In the genomic region with DNA sequence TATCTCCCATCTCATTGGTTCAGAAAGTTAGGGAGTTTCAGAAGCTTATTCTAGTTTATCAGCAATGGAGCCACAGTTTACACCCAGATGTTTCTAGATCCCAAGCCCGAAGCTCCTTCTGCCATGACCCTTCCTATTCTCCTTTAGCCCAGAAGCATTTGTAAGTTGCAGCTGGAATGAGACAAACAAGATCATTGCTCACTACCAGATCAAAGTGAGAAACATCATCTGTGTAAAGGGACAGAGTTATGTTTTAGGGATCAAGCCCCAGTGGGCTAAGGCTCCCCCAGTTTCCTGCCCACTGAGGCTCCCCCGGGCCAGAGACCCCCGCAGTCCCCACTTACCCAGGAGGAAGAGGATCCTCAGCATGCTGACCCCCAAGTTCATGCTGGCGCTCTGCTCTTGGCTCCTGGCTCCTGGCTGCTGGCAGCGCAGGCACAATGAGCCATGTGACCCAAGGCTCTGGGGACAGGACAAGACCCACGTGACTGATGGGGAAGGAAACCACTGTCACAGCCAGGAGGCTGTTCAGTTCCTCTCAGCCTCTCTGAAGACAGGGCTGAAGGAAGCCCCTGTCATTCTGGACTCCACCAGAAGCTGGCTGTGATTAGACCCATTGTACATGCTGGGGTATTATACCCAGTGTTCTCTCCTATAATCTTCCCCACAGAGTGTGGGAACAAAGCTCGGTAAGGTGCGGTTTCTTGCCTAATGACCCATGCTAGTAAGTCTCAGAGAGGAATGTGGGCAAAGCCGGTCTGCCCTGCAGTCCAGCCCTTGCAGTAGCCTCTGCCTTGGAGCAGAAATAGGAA, we compare ENCODE assay signal across 8 cellular contexts. TPM values are rescaled to one million over a fixed set of nuclear protein-coding genes. Genes with fewer than 3 reads are reported as not detected.
DNase-seq lines count a peak whose midpoint lies in the region; ATAC-seq and TF ChIP-seq lines count a peak whose summit lies in the region.

A gene with protein sequence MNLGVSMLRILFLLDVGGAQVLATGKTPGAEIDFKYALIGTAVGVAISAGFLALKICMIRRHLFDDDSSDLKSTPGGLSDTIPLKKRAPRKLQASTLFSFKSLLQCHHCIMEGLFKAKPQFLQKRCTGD (minus strand): TSS at position 442 of the 812 bp plus-strand sequence. CDS start 55 bp downstream, at position 387.

- peaks cover 14 to 85% (median 37%) of the 10 kb centered on the region in 4 donors for H3K4me1 Mint-ChIP-seq in CD4-positive, alpha-beta memory T cell
- H3K4me1 Mint-ChIP-seq in activated B cell treated with CpG ODN at 0.5 μM for 24 hours, result peaks cover 81% of the 10 kb centered on the region

- WGBS in spleen, 5 donors, result 9 to 22% (median 17%) methylated on average over 7 to 9 of the region's 9 CpGs

- no peaks in the 10 kb centered on the region for H3K27me3 ChIP-seq in CD4-positive, alpha-beta memory T cell (ENCODE audit: insufficient read depth, low read length)
- H3K27me3 ChIP-seq in spleen (replicated peaks in 1 of 7), result no peaks in the 10 kb centered on the region

- H3K4me1 ChIP-seq in CD4-positive, alpha-beta memory T cell (ENCODE audit: insufficient read depth, low read length), result peaks cover 41% of the 10 kb centered on the region
- H3K4me1 ChIP-seq in spleen, result peaks cover 37 to 86% (median 76%) of the 10 kb centered on the region in 6 donors

- peak within 1 kb of the TSS; percentile 22 to 62 for H3K4me3 ChIP-seq in CD4-positive, alpha-beta memory T cell (ENCODE audit: low read length in 2 of 2)
- peak within 1 kb of the TSS in 7 of 8 donors; percentile 18 to 64 (median 23) for H3K4me3 ChIP-seq in spleen

- H3K36me3 ChIP-seq in CD4-positive, alpha-beta memory T cell (ENCODE audit: insufficient read depth, low read length), result no peaks in the 10 kb centered on the region
- no peaks in the 10 kb centered on the region for H3K36me3 ChIP-seq in spleen

- peak in 2 of 5 donors; percentile 33 to 70 for DNase-seq in CD4-positive, alpha-beta memory T cell
- DNase-seq in activated B cell treated with CpG ODN at 0.5 μM for 24 hours (no peak), left ventricle myocardium superior (peak; percentile 88), spleen (peak; percentile 94), NCI-H187 (lab: John Stamatoyannopoulos, UW) (no peak)
- DNase-seq in stimulated activated CD4-positive, alpha-beta T cell treated with anti-CD3 and anti-CD28 coated beads, Interleukin-4, amount 100 ng/mL, for 4 hours, result no peak

- peak within 1 kb of the TSS; percentile 61 to 90 (median 87) for H3K27ac Mint-ChIP-seq in CD4-positive, alpha-beta memory T cell
- H3K27ac Mint-ChIP-seq in activated B cell treated with CpG ODN at 0.5 μM for 24 hours, result peak within 1 kb of the TSS; percentile 93

- H3K27me3 Mint-ChIP-seq in CD4-positive, alpha-beta memory T cell, result peaks cover 0 to 3% of the 10 kb centered on the region in 2 donors
- H3K27me3 Mint-ChIP-seq in activated B cell treated with CpG ODN at 0.5 μM for 24 hours, result no peaks in the 10 kb centered on the region

- intact Hi-C loops in CD4-positive, alpha-beta memory T cell (cut with micrococcal nuclease), result loop anchor here (10.0 kb wide), 1 partner anchor 327 kb away; no protein-coding TSS in a partner anchor
- intact Hi-C loops in activated B cell treated with CpG ODN at 0.5 μM for 24 hours (cut with micrococcal nuclease) (loop anchor here (1.0 to 5.0 kb wide), 3 partner anchors 8 to 881 kb away; a partner anchor contains a TSS), left ventricle myocardium superior (cut with micrococcal nuclease) (no loop called here), spleen (cut with DNase I; ENCODE audit: low total_unique reads) (no loop called here)

- H3K9me3 ChIP-seq in CD4-positive, alpha-beta memory T cell (ENCODE audit: control insufficient read depth in 1 of 2, low read length in 2 of 2), result no peaks in the 10 kb centered on the region
- no peaks in the 10 kb centered on the region for H3K9me3 ChIP-seq in spleen

- H3K4me3 Mint-ChIP-seq in CD4-positive, alpha-beta memory T cell, result peak within 1 kb of the TSS; percentile 60 to 88 (median 83)
- H3K4me3 Mint-ChIP-seq in activated B cell treated with CpG ODN at 0.5 μM for 24 hours, result peak within 1 kb of the TSS; percentile 82

- CTCF ChIA-PET in CD4-positive, alpha-beta memory T cell (lab: Charles Lee; ENCODE audit: partially characterized antibody), result no interaction called here
- CTCF ChIA-PET in activated B cell treated with CpG ODN at 0.5 μM for 24 hours (lab: Charles Lee), result no interaction called here

- POLR2A ChIA-PET in CD4-positive, alpha-beta memory T cell (lab: Charles Lee; ENCODE audit: partially characterized antibody), result interaction anchor here (1.2 to 1.5 kb wide), 2 partner anchors 9 to 350 kb away, joined by 5 to 6 read pairs; a partner anchor contains a TSS
- POLR2A ChIA-PET in activated B cell treated with CpG ODN at 0.5 μM for 24 hours (lab: Charles Lee), result interaction anchor here (3.9 kb wide), 1 partner anchor 9 kb away, joined by 20 read pairs; no protein-coding TSS in a partner anchor

- no peaks in the 10 kb centered on the region for H3K9me3 Mint-ChIP-seq in CD4-positive, alpha-beta memory T cell
- no peaks in the 10 kb centered on the region for H3K9me3 Mint-ChIP-seq in activated B cell treated with CpG ODN at 0.5 μM for 24 hours

- peak in 1 of 3 donors; percentile 46 for TF ChIP-seq POLR2A in spleen (IDR thresholded peaks at IDR 0.05)

- no peaks in the 10 kb centered on the region for H3K36me3 Mint-ChIP-seq in CD4-positive, alpha-beta memory T cell
- no peaks in the 10 kb centered on the region for H3K36me3 Mint-ChIP-seq in activated B cell treated with CpG ODN at 0.5 μM for 24 hours (ENCODE audit: low read depth)

- TF ChIP-seq CTCF in activated B cell treated with CpG ODN at 0.5 μM for 24 hours (IDR thresholded peaks at IDR 0.05) (no peak), spleen (IDR thresholded peaks at IDR 0.05 in 8 of 11, conservative IDR thresholded peaks at IDR 0.05 in 3 of 11) (peak in 6 of 11 experiments; percentile 5 to 39 (median 22))

- peak within 1 kb of the TSS; percentile 63 for H3K27ac ChIP-seq in CD4-positive, alpha-beta memory T cell (ENCODE audit: low read depth, low read length)
- peak within 1 kb of the TSS; percentile 17 to 90 (median 78) for H3K27ac ChIP-seq in spleen

- peak; percentile 71 for ATAC-seq in GM19351 (IDR thresholded peaks at IDR 0.05; ENCODE audit: unreplicated experiment)
- ATAC-seq in HG03442 (IDR thresholded peaks at IDR 0.05; ENCODE audit: unreplicated experiment), result peak; percentile 72
- peak; percentile 75 for ATAC-seq in activated B cell treated with CpG ODN at 0.5 μM for 24 hours (ENCODE audit: low read depth)
- peak; percentile 97 for ATAC-seq in left ventricle myocardium superior

RNA-seq across cellular contexts. Expression of the gene that starts here (rescaled TPM):
- total RNA-seq in CD4-positive, alpha-beta memory T cell, result 10 to 100 TPM; 27.7 to 30.4 TPM
- polyA plus RNA-seq in CD4-positive, alpha-beta memory T cell, result 100 to 1,000 TPM in 1 of 2 donors, 10 to 100 TPM in 1; 86.9 to 101 TPM
- total RNA-seq in activated B cell treated with CpG ODN at 0.5 μM for 24 hours (6.7 and 8.5 TPM in 2 replicates), left ventricle myocardium superior (17.6 TPM), spleen (10 to 100 TPM; 25.6 to 46.9 (median 30.7) TPM)
- polyA plus RNA-seq in spleen, result 10 to 100 TPM; 29.3 to 64.5 (median 52.5) TPM

Comparison
In these comparisons a context has a peak if more than half of its experiments do, and no peak if none do; other contexts are left out.
1. DNase-seq: peak in left ventricle myocardium superior (single experiment) and spleen (single experiment); none in activated B cell treated with CpG ODN at 0.5 μM for 24 hours (single experiment), NCI-H187 (0 of 2) and stimulated activated CD4-positive, alpha-beta T cell treated with anti-CD3 and anti-CD28 coated beads, Interleukin-4, amount 100 ng/mL, for 4 hours (0 of 2).
2. intact Hi-C loops: an anchor here in CD4-positive, alpha-beta memory T cell (10.0 kb wide) and activated B cell treated with CpG ODN at 0.5 μM for 24 hours (1.0 to 5.0 kb wide); none called in left ventricle myocardium superior and spleen.
3. Peak in every context shown above with its lines, with median percentiles within 50 percentile points of each other: ATAC-seq.